Comparison of ENCODE assay signal across 8 cellular contexts in genomic region chr15:78739996-78740903, GRCh38.
A peak's percentile ranks its signal among the peaks of the same experiment; 100 is the strongest.
DNase-seq lines count a peak whose midpoint lies in the region; ATAC-seq, FAIRE-seq and TF ChIP-seq lines count a peak whose summit lies in the region.

No MANE protein-coding gene starts in this region.

- no peak overlapping the region for H3K4me3 ChIP-seq in K562
- no peak overlapping the region for H3K4me3 ChIP-seq in liver (ENCODE audit: low read depth in 1 of 3, low read length in 3 of 3)

- no peaks in the 10 kb centered on the region for H3K9me1 ChIP-seq in K562 (ENCODE audit: control insufficient read depth, insufficient read depth, low read length)

- peak in 1 of 2 experiments; percentile 33; a peak in 1 of 4 replicates for TF ChIP-seq RAD21 in K562 (CRISPR knock-in tag; conservative IDR thresholded peaks at IDR 0.05 in 1 of 2, IDR thresholded peaks at IDR 0.05 in 1 of 2)
- TF ChIP-seq RAD21 in liver (IDR thresholded peaks at IDR 0.05): peak; percentile 12 to 74

- peaks cover 4 to 17% of the 10 kb centered on the region in 2 experiments; a peak in 4 of 5 replicates for H3K4me1 ChIP-seq in K562 (replicated peaks in 1 of 2; ENCODE audit: control insufficient read depth in 2 of 2, insufficient read depth in 2 of 2, low read length in 2 of 2)
- H3K4me1 ChIP-seq in liver (ENCODE audit: control insufficient read depth in 4 of 4, insufficient read depth in 4 of 4, low read length in 3 of 4): no peaks in the 10 kb centered on the region

- TF ChIP-seq CTCF in K562 (IDR thresholded peaks at IDR 0.05 in 2 of 3, conservative IDR thresholded peaks at IDR 0.05 in 1 of 3; ENCODE audit: insufficient read depth in 2 of 3, low read depth in 1 of 3, low read length in 3 of 3): peak; percentile 72 to 79 (median 78)
- TF ChIP-seq CTCF in liver (IDR thresholded peaks at IDR 0.05; ENCODE audit: low read depth, low read length, missing input control): peak; percentile 40

- 16% methylated on average over 13 of the region's 23 CpGs for WGBS in K562 (ENCODE audit: insufficient coverage, low coverage, missing lambda C conversion rate)
- WGBS in liver: 46% methylated on average over 23 of the region's 23 CpGs

- peak overlapping the region; percentile 43; the same call in 1 of the 2 replicates for H3K4me2 ChIP-seq in K562 (ENCODE audit: insufficient read depth, low read length)

- H3K27me3 ChIP-seq in K562 (ENCODE audit: control insufficient read depth in 2 of 2, insufficient read depth in 2 of 2, low read length in 2 of 2): peaks cover 0 to 9% of the 10 kb centered on the region in 2 experiments; a peak in 4 of 5 replicates
- H3K27me3 ChIP-seq in liver (ENCODE audit: control insufficient read depth in 4 of 4, insufficient read depth in 4 of 4, low read length in 3 of 4): no peaks in the 10 kb centered on the region

- peak; percentile 96 for ATAC-seq in K562
- no peak for ATAC-seq in GM19463 (IDR thresholded peaks at IDR 0.05; ENCODE audit: unreplicated experiment)

- CTCF ChIA-PET in K562 (lab: Yijun Ruan, JAX; ENCODE audit: low intra/inter-chr PET ratio): no interaction called here

- peak; percentile 88 for FAIRE-seq in K562 (lab: Jason Lieb, UNC)

- peak overlapping the region; percentile 95 for H2AFZ ChIP-seq in K562 (ENCODE audit: low read depth, low read length)

- intact Hi-C loops in K562 (cut with micrococcal nuclease): no loop called here

- no peaks in the 10 kb centered on the region for H4K20me1 ChIP-seq in K562 (replicated peaks; ENCODE audit: control insufficient read depth, insufficient read depth, low read length)

- no peak for TF ChIP-seq EP300 in K562 (IDR thresholded peaks at IDR 0.05; ENCODE audit: low read length)

- no peaks in the 10 kb centered on the region for H3K79me2 ChIP-seq in K562 (ENCODE audit: control insufficient read depth, insufficient read depth, low read length)

- H3K9me3 ChIP-seq in K562 (replicated peaks; ENCODE audit: control insufficient read depth, insufficient read depth, low read depth, low read length) (no peaks in the 10 kb centered on the region), liver (ENCODE audit: control insufficient read depth in 4 of 4, low read length in 3 of 4) (no peaks in the 10 kb centered on the region)

- TF ChIP-seq POLR2A in K562 (conservative IDR thresholded peaks at IDR 0.05): no peak

- no peak overlapping the region for H3K27ac ChIP-seq in K562 (ENCODE audit: extremely low read depth, low read depth, low read length)
- no peak overlapping the region for H3K27ac ChIP-seq in liver (ENCODE audit: low read depth in 1 of 2, low read length in 2 of 2)

- POLR2A ChIA-PET in K562 (lab: Yijun Ruan, JAX): interaction anchor here (0.6 to 0.7 kb wide), 3 partner anchors 20 to 506 kb away, joined by 3 read pairs; partner anchors contain the start of gene ACSBG1

- no peak overlapping the region; a peak in 1 of 4 replicates for H3K9ac ChIP-seq in K562 (ENCODE audit: insufficient read depth in 1 of 2, low read depth in 2 of 2, low read length in 2 of 2)
- no peak overlapping the region for H3K9ac ChIP-seq in liver (ENCODE audit: low read depth in 1 of 2, low read length in 2 of 2)

- no TSS peak for BruUV-seq in K562 (replicated peaks; lab: Mats Ljungman, UMichigan)

- in situ Hi-C loops in G401 (cut with HindIII; ENCODE audit: low sequenced_read_pairs): no loop called here
- in situ Hi-C loops in K562 (cut with MboI): no loop called here

- DNase-seq in G401 (ENCODE audit: low spot score) (peak; percentile 29), HT1080 (ENCODE audit: low read depth) (peak; percentile 66), SHP77 treated with DMSO at 0.1 percent for 48 hours (lab: John Stamatoyannopoulos, UW) (peak; percentile 58), K562 (ENCODE audit: extremely low read depth in 1 of 4, low spot score in 3 of 4) (peak; percentile 41 to 87 (median 50)), ureter (ENCODE audit: low spot score) (peak; percentile 8), NCI-H446 treated with DMSO at 0.1 percent for 48 hours (lab: John Stamatoyannopoulos, UW) (no peak)

- H3K36me3 ChIP-seq in K562 (ENCODE audit: control insufficient read depth, insufficient read depth, low read length) (no peaks in the 10 kb centered on the region), liver (ENCODE audit: control insufficient read depth in 4 of 4, insufficient read depth in 3 of 4, low read depth in 1 of 4, low read length in 3 of 4) (no peaks in the 10 kb centered on the region)

TF ChIP-seq in K562, 482 proteins besides CTCF, POLR2A, EP300 and RAD21 (continues in another document):
- TF ChIP-seq ILF3 (IDR thresholded peaks at IDR 0.05; ENCODE audit: borderline replicate concordance): no peak
- TF ChIP-seq ZNF263 (CRISPR knock-in tag; IDR thresholded peaks at IDR 0.05; ENCODE audit: borderline replicate concordance): no peak
- peak; percentile 24; the same call in 1 of the 2 replicates for TF ChIP-seq TFAP4 (CRISPR knock-in tag; IDR thresholded peaks at IDR 0.05; ENCODE audit: borderline replicate concordance)
- TF ChIP-seq ZNF217 (CRISPR knock-in tag; IDR thresholded peaks at IDR 0.05): no peak
- TF ChIP-seq RCOR1 (IDR thresholded peaks at IDR 0.05; ENCODE audit: borderline replicate concordance in 1 of 2, low read depth in 2 of 2, low read length in 2 of 2): peak in 1 of 2 experiments; percentile 25; a peak in 1 of 4 replicates
- TF ChIP-seq FOXP1 (CRISPR knock-in tag; IDR thresholded peaks at IDR 0.05): 0 out of 2 replicates have a peak, but pooled peaks have one; percentile 30
- TF ChIP-seq MYC (IDR thresholded peaks at IDR 0.05; ENCODE audit: low read depth, low read length): peak; percentile 59; the same call in 1 of the 2 replicates
- no peak for TF ChIP-seq MYC (CRISPR knock-in tag; IDR thresholded peaks at IDR 0.05; ENCODE audit: borderline replicate concordance, low read depth)
- no peak for TF ChIP-seq MYNN (IDR thresholded peaks at IDR 0.05)
- no peak for TF ChIP-seq MYNN (CRISPR knock-in tag; IDR thresholded peaks at IDR 0.05)
- TF ChIP-seq ZNF175 (CRISPR knock-in tag; IDR thresholded peaks at IDR 0.05; ENCODE audit: low read depth): no peak
- peak; percentile 57 for TF ChIP-seq VEZF1 (CRISPR knock-in tag; IDR thresholded peaks at IDR 0.05)
- no peak for TF ChIP-seq KDM1A (IDR thresholded peaks at IDR 0.05)

TF ChIP-seq in liver, 16 proteins besides CTCF, POLR2A, EP300 and RAD21:
- TF ChIP-seq, protein P1, sequence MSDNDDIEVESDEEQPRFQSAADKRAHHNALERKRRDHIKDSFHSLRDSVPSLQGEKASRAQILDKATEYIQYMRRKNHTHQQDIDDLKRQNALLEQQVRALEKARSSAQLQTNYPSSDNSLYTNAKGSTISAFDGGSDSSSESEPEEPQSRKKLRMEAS (IDR thresholded peaks at IDR 0.05): no peak
- TF ChIP-seq NR2F2 (IDR thresholded peaks at IDR 0.05) (no peak), YY1 (IDR thresholded peaks at IDR 0.05) (no peak), GABPA (IDR thresholded peaks at IDR 0.05 in 1 of 2, conservative IDR thresholded peaks at IDR 0.05 in 1 of 2) (no peak), EGR1 (IDR thresholded peaks at IDR 0.05; ENCODE audit: low read depth in 2 of 2) (no peak), RXRA (IDR thresholded peaks at IDR 0.05) (no peak)
TF ChIP-seq in liver: peak in this region for 0.
